17 cellular contexts compared by ENCODE assay signal in genomic region chr3:33746412-33747116, GRCh38. TPM values are rescaled to one million over a fixed set of nuclear protein-coding genes. Genes with fewer than 3 reads are reported as not detected.
DNase-seq lines count a peak whose midpoint lies in the region; ATAC-seq and TF ChIP-seq lines count a peak whose summit lies in the region.
"Had no signal": no experiment of that assay in that cellular context is flagged by ENCODE, and none has a peak within 500 bp of the region (broad histone marks: within the 10 kb centered on the region; RNA-seq: fewer than 3 reads in every experiment).

No MANE protein-coding gene starts in this region.

- ATAC-seq in GM19463 (IDR thresholded peaks at IDR 0.05; ENCODE audit: unreplicated experiment) (peak; percentile 78), HG03095 (IDR thresholded peaks at IDR 0.05; ENCODE audit: unreplicated experiment) (peak; percentile 73)
- ATAC-seq: heart right ventricle, PC-3 had no signal

- no peaks in the 10 kb centered on the region for H3K36me3 Mint-ChIP-seq in MCF 10A (ENCODE audit: insufficient read depth, unreplicated experiment)

- in situ Hi-C loops in GM13977 (cut with MboI; ENCODE audit: low pct_unique_long_range_greater_than_20kb, low sequenced_read_pairs, unreplicated experiment): no loop called here

- CTCF ChIA-PET in MCF 10A (lab: Yijun Ruan, JAX): interaction anchor here (2.6 to 3.1 kb wide), 3 partner anchors 30 to 110 kb away, joined by 8 to 15 read pairs (median 9); no protein-coding TSS in a partner anchor

- no peak overlapping the region for H3K4me3 Mint-ChIP-seq in MCF 10A (ENCODE audit: unreplicated experiment)
- H3K4me3 Mint-ChIP-seq: activated T-helper 1 cell treated with anti-CD3 and anti-CD28 coated beads, Interleukin-12 subunit alpha, Interleukin-12 subunit beta, Interleukin-2, Interleukin-4 antibody, amounts not matched to agents 30 ng/mL and 10 ng/mL and 1 ng/mL, durations not matched to agents 14 hours and 24 hours and 36 hours; T-helper 1 cell treated with Interleukin-12 subunit alpha and Interleukin-12 subunit beta and Interleukin-4 antibody, amounts not matched to agents 30 μg/mL and 1 μg/mL, for 36 hours had no signal

- intact Hi-C loops in MCF 10A (cut with micrococcal nuclease): no loop called here

- peak; percentile 19 for DNase-seq in GM13977 (ENCODE audit: low spot score)
- DNase-seq in RPMI8226: peak; percentile 25
- DNase-seq in GDM1 (lab: John Stamatoyannopoulos, UW): no peak
- no peak for DNase-seq in activated T-cell treated with anti-CD3 and anti-CD28 coated beads for 4 hours
- no peak for DNase-seq in MCF 10A (ENCODE audit: unreplicated experiment)
- DNase-seq in LoVo (ENCODE audit: low spot score): no peak
- DNase-seq: activated CD4-positive, alpha-beta T cell treated with anti-CD3 and anti-CD28 coated beads for 48 hours; amniotic stem cell; heart right ventricle; NCI-H2081; PC-3; stimulated activated CD8-positive, alpha-beta memory T cell treated with anti-CD3 and anti-CD28 coated beads, Interleukin-4, amount 100 ng/mL, for 48 hours had no signal

- no TSS peak for BruUV-seq in MCF 10A (replicated peaks; lab: Mats Ljungman, UMichigan)

- POLR2A ChIA-PET in MCF 10A (lab: Yijun Ruan, JAX): interaction anchor here (0.6 kb wide), 1 partner anchor 13 kb away, joined by 3 read pairs; no protein-coding TSS in a partner anchor

- TF ChIP-seq CTCF in GM13977 (IDR thresholded peaks at IDR 0.05; ENCODE audit: extremely low read depth, insufficient read depth, missing control alignments) (no peak), MCF 10A (IDR thresholded peaks at IDR 0.05; ENCODE audit: unreplicated experiment) (no peak)

- H3K9me3 Mint-ChIP-seq in MCF 10A (ENCODE audit: unreplicated experiment): no peaks in the 10 kb centered on the region
- H3K9me3 Mint-ChIP-seq: activated T-helper 1 cell treated with anti-CD3 and anti-CD28 coated beads, Interleukin-12 subunit alpha, Interleukin-12 subunit beta, Interleukin-2, Interleukin-4 antibody, amounts not matched to agents 30 ng/mL and 10 ng/mL and 1 ng/mL, durations not matched to agents 14 hours and 24 hours and 36 hours; T-helper 1 cell treated with Interleukin-12 subunit alpha and Interleukin-12 subunit beta and Interleukin-4 antibody, amounts not matched to agents 30 μg/mL and 1 μg/mL, for 36 hours had no signal

- H3K27ac Mint-ChIP-seq in MCF 10A (ENCODE audit: low read depth, unreplicated experiment): no peak overlapping the region
- H3K27ac Mint-ChIP-seq: activated T-helper 1 cell treated with anti-CD3 and anti-CD28 coated beads, Interleukin-12 subunit alpha, Interleukin-12 subunit beta, Interleukin-2, Interleukin-4 antibody, amounts not matched to agents 30 ng/mL and 10 ng/mL and 1 ng/mL, durations not matched to agents 14 hours and 24 hours and 36 hours; progenitor cell of endocrine pancreas; T-helper 1 cell treated with Interleukin-12 subunit alpha and Interleukin-12 subunit beta and Interleukin-4 antibody, amounts not matched to agents 30 μg/mL and 1 μg/mL, for 36 hours had no signal

- H3K4me1 Mint-ChIP-seq in MCF 10A (ENCODE audit: insufficient read depth, unreplicated experiment): peaks cover 6% of the 10 kb centered on the region

- H3K27me3 Mint-ChIP-seq in MCF 10A (ENCODE audit: insufficient read depth, unreplicated experiment): no peaks in the 10 kb centered on the region
- H3K27me3 Mint-ChIP-seq: progenitor cell of endocrine pancreas had no signal

RNA-seq across cellular contexts. Expression of gene CLASP2, which starts 28.5 kb away (rescaled TPM):
- 57.2 and 58.9 TPM in 2 replicates for total RNA-seq in MCF 10A (2022)

RNA-seq across cellular contexts. Expression of gene PDCD6IP, which starts 51.9 kb away (rescaled TPM):
- 286 and 304 TPM in 2 replicates for total RNA-seq in MCF 10A (2022)

Comparison
In these comparisons a context has a peak if more than half of its experiments do, and no peak if none do; other contexts are left out.
1. DNase-seq: peak in GM13977 (single experiment) and RPMI8226 (single experiment); none in GDM1 (single experiment), activated T-cell treated with anti-CD3 and anti-CD28 coated beads for 4 hours (single experiment), MCF 10A (single experiment) and LoVo (single experiment).